Comparison of ENCODE assay signal across 20 cellular contexts in the genomic region with DNA sequence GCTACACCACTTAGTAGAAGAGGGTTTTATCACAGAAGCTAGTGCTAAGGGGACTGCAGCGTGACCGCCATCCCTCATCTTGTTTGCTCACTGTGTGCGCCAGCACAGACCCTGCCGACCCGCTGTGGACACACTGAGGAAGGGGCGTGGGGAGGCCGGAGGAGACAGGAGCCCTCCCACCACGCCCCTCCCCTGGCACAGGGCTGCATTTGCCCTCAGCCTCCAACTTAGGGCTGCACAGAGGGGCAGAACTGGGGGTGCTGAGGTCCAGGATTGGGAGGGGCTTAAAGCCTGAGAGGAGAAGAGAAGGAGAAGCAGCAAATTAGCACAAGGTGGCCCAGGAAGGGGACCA. TPM values are rescaled to one million over a fixed set of nuclear protein-coding genes. Genes with fewer than 3 reads are reported as not detected.
A peak's percentile ranks its signal among the peaks of the same experiment; 100 is the strongest.
DNase-seq lines count a peak whose midpoint lies in the region; ATAC-seq, FAIRE-seq and TF ChIP-seq lines count a peak whose summit lies in the region.
"Had no signal": no experiment of that assay in that cellular context is flagged by ENCODE, and none has a peak within 500 bp of the region (broad histone marks: within the 10 kb centered on the region; RNA-seq: fewer than 3 reads in every experiment).

No MANE protein-coding gene starts in this region.

- H2BK5ac ChIP-seq in H9 (ENCODE audit: insufficient read length, low read length): no peak overlapping the region
- H2BK5ac ChIP-seq in neuronal stem cell (ENCODE audit: low read length): no peak overlapping the region

- no peak overlapping the region for H2BK20ac ChIP-seq in H9 (ENCODE audit: low read depth, low read length, poor library complexity, severe bottlenecking)

- no peak overlapping the region for H3K4me3 ChIP-seq in ACC112 (ENCODE audit: low read depth, low read length)
- no peak overlapping the region for H3K4me3 ChIP-seq in K562
- H3K4me3 ChIP-seq in neuronal stem cell (ENCODE audit: low read length in 2 of 2): no peak overlapping the region
- no peak overlapping the region for H3K4me3 ChIP-seq in tibial artery
- H3K4me3 ChIP-seq: HAP-1, PC-9, vagina had no signal

- no peak overlapping the region for H4K8ac ChIP-seq in H9 (replicated peaks; ENCODE audit: insufficient read length, low read depth, low read length)
- peak overlapping the region; percentile 87 for H4K8ac ChIP-seq in neuronal stem cell (ENCODE audit: low read depth, low read length)

- H3K56ac ChIP-seq in H9 (ENCODE audit: insufficient read length, low read depth, low read length): no peak overlapping the region

- intact Hi-C loops in K562 (cut with micrococcal nuclease) (no loop called here), tibial artery (cut with DNase I; ENCODE audit: low total_unique reads) (loop anchor here (10.0 kb wide), 1 partner anchor 58 kb away; no protein-coding TSS in a partner anchor)

- H2AK5ac ChIP-seq in H9 (ENCODE audit: insufficient read length, low read length): no peak overlapping the region
- H2AK5ac ChIP-seq in neuronal stem cell (ENCODE audit: low read depth, low read length): peak overlapping the region; percentile 92

- peak overlapping the region; percentile 59 for H2AFZ ChIP-seq in ACC112 (ENCODE audit: low read length, unreplicated experiment)
- no peak overlapping the region for H2AFZ ChIP-seq in H9 (ENCODE audit: low read length)
- H2AFZ ChIP-seq in K562 (ENCODE audit: low read depth, low read length): peak overlapping the region; percentile 2; the same call in 1 of the 2 replicates
- peak overlapping the region; percentile 43 for H2AFZ ChIP-seq in neuronal stem cell (ENCODE audit: low read length)
- H2AFZ ChIP-seq: PC-9 had no signal

- H3K9me1 ChIP-seq in K562 (ENCODE audit: control insufficient read depth, insufficient read depth, low read length): no peaks in the 10 kb centered on the region

- H3K27ac Mint-ChIP-seq in H9 (peak overlapping the region in 2 of 3 experiments; percentile 23 to 51; a peak in 2 of 7 replicates), type B pancreatic cell (no peak overlapping the region)
- H3K27ac Mint-ChIP-seq: activated naive CD4-positive, alpha-beta T cell treated with anti-CD3 and anti-CD28 coated beads, Interleukin-2, amount 10 ng/mL, durations not matched to agents 7 days and 5 days; stimulated activated naive CD8-positive, alpha-beta T cell treated with anti-CD3 and anti-CD28 coated beads, Interleukin-15, amount 100 ng/mL, for 72 hours had no signal

- H3K36me3 Mint-ChIP-seq in H9 (ENCODE audit: insufficient read depth in 1 of 3, low read depth in 3 of 3) (peaks cover 0 to under 1% (median 0%) of the 10 kb centered on the region in 3 experiments; a peak in 2 of 7 replicates), type B pancreatic cell (no peaks in the 10 kb centered on the region)
- H3K36me3 Mint-ChIP-seq: activated naive CD4-positive, alpha-beta T cell treated with anti-CD3 and anti-CD28 coated beads, Interleukin-2, amount 10 ng/mL, durations not matched to agents 7 days and 5 days had no signal

- no peak overlapping the region for H3K9ac ChIP-seq in H9 (ENCODE audit: extremely low read depth, insufficient read length, low read length)
- H3K9ac ChIP-seq in K562 (ENCODE audit: insufficient read depth in 1 of 2, low read depth in 2 of 2, low read length in 2 of 2): peak overlapping the region in 1 of 2 experiments; percentile 75; a peak in 2 of 4 replicates
- peak overlapping the region; percentile 63 for H3K9ac ChIP-seq in neuronal stem cell (ENCODE audit: low read depth, low read length, poor library complexity)

- no peaks in the 10 kb centered on the region for H3K79me1 ChIP-seq in H9 (ENCODE audit: insufficient read depth, low read depth, low read length, poor library complexity, severe bottlenecking)
- no peaks in the 10 kb centered on the region for H3K79me1 ChIP-seq in neuronal stem cell (ENCODE audit: low read depth, low read length)

- H2BK12ac ChIP-seq in H9 (ENCODE audit: insufficient read length, low read depth, low read length) (no peak overlapping the region), neuronal stem cell (ENCODE audit: low read length) (peak overlapping the region; percentile 73)

- H3K9me3 Mint-ChIP-seq in H9 (peaks cover 2 to 5% of the 10 kb centered on the region in 2 experiments; a peak in 1 of 5 replicates), type B pancreatic cell (no peaks in the 10 kb centered on the region)
- H3K9me3 Mint-ChIP-seq: activated naive CD4-positive, alpha-beta T cell treated with anti-CD3 and anti-CD28 coated beads, Interleukin-2, amount 10 ng/mL, durations not matched to agents 7 days and 5 days; stimulated activated naive CD8-positive, alpha-beta T cell treated with anti-CD3 and anti-CD28 coated beads, Interleukin-15, amount 100 ng/mL, for 72 hours had no signal

- H3K4ac ChIP-seq in H9 (ENCODE audit: low read depth, low read length) (no peak overlapping the region), neuronal stem cell (ENCODE audit: low read length) (peak overlapping the region; percentile 69)

- H3K36me3 ChIP-seq in ACC112 (ENCODE audit: insufficient read depth, low read length) (no peaks in the 10 kb centered on the region), K562 (ENCODE audit: control insufficient read depth, insufficient read depth, low read length) (no peaks in the 10 kb centered on the region), neuronal stem cell (replicated peaks in 1 of 2; ENCODE audit: control insufficient read depth in 2 of 2, insufficient read depth in 2 of 2, low read length in 2 of 2) (no peaks in the 10 kb centered on the region), tibial artery (no peaks in the 10 kb centered on the region)
- H3K36me3 ChIP-seq: HAP-1, vagina had no signal

- no peak for DNase-seq in H9
- DNase-seq in K562 (ENCODE audit: extremely low read depth in 1 of 4, low spot score in 3 of 4): no peak
- DNase-seq in neuronal stem cell (ENCODE audit: low spot score): no peak
- no peak for DNase-seq in tibial artery
- no peak for DNase-seq in type B pancreatic cell (ENCODE audit: extremely low spot score, unreplicated experiment)
- DNase-seq: activated CD4-positive, alpha-beta T cell treated with anti-CD3 and anti-CD28 coated beads, Interleukin-2, amount 50 U/mL, for 1 hour; activated naive CD4-positive, alpha-beta T cell treated with anti-CD3 and anti-CD28 coated beads, Interleukin-2, amount 10 ng/mL, durations not matched to agents 7 days and 5 days; Caco-2; NCI-H1048; NCI-H524 treated with DMSO at 0.1 percent for 48 hours; stimulated activated naive CD8-positive, alpha-beta T cell treated with anti-CD3 and anti-CD28 coated beads, Interleukin-15, amount 100 ng/mL, for 72 hours had no signal

- H3T11ph ChIP-seq in H9 (ENCODE audit: low read length): no peak overlapping the region

- H3K4me2 ChIP-seq in H9 (ENCODE audit: insufficient read depth, insufficient read length, low read length) (no peak overlapping the region), K562 (ENCODE audit: insufficient read depth, low read length) (no peak overlapping the region), neuronal stem cell (ENCODE audit: insufficient read depth, low read length, poor library complexity, severe bottlenecking) (no peak overlapping the region)
- H3K4me2 ChIP-seq: PC-9 had no signal

- in situ Hi-C loops in K562 (cut with MboI): no loop called here

- no peak overlapping the region for H2BK120ac ChIP-seq in H9 (ENCODE audit: low read depth, low read length, poor library complexity, severe bottlenecking)
- peak overlapping the region; percentile 95 for H2BK120ac ChIP-seq in neuronal stem cell (ENCODE audit: low read depth, low read length)

- TF ChIP-seq RAD21 in K562 (CRISPR knock-in tag; conservative IDR thresholded peaks at IDR 0.05 in 1 of 2, IDR thresholded peaks at IDR 0.05 in 1 of 2): no peak

- ATAC-seq in K562: no peak
- no peak for ATAC-seq in GM21737 (IDR thresholded peaks at IDR 0.05; ENCODE audit: unreplicated experiment)
- ATAC-seq in GM19463 (IDR thresholded peaks at IDR 0.05; ENCODE audit: unreplicated experiment): no peak

- no TSS peak for BruUV-seq in K562 (replicated peaks; lab: Mats Ljungman, UMichigan)

- TF ChIP-seq EP300 in K562 (IDR thresholded peaks at IDR 0.05; ENCODE audit: low read length): no peak

- H3K79me2 ChIP-seq in ACC112 (ENCODE audit: control insufficient read depth, insufficient read depth, low read length, unreplicated experiment) (no peaks in the 10 kb centered on the region), H9 (ENCODE audit: insufficient read depth, low read length) (no peaks in the 10 kb centered on the region), K562 (ENCODE audit: control insufficient read depth, insufficient read depth, low read length) (no peaks in the 10 kb centered on the region)

- no peak overlapping the region for H3K14ac ChIP-seq in H9 (ENCODE audit: insufficient read depth, low read length)
- peak overlapping the region; percentile 56 for H3K14ac ChIP-seq in neuronal stem cell (ENCODE audit: low read length)

- POLR2A ChIA-PET in K562 (lab: Yijun Ruan, JAX): interaction anchor here (0.6 to 2.1 kb wide), 9 partner anchors 8 to 924 kb away, joined by 3 to 7 read pairs (median 3); no protein-coding TSS in a partner anchor

- H3K9me3 ChIP-seq in H9 (ENCODE audit: control insufficient read depth, low read depth, low read length) (no peaks in the 10 kb centered on the region), K562 (replicated peaks; ENCODE audit: control insufficient read depth, insufficient read depth, low read depth, low read length) (no peaks in the 10 kb centered on the region), neuronal stem cell (replicated peaks in 1 of 2; ENCODE audit: control insufficient read depth in 2 of 2, insufficient read depth in 1 of 2, low read depth in 1 of 2, low read length in 2 of 2) (peaks cover 0 to 2% of the 10 kb centered on the region in 2 donors), tibial artery (no peaks in the 10 kb centered on the region)
- H3K9me3 ChIP-seq: Caco-2, HAP-1, vagina had no signal

- peaks cover 14% of the 10 kb centered on the region for H3K4me1 ChIP-seq in ACC112 (ENCODE audit: control insufficient read depth, insufficient read depth, low read length, unreplicated experiment)
- no peaks in the 10 kb centered on the region for H3K4me1 ChIP-seq in H9 (ENCODE audit: insufficient read depth, low read length)
- peaks cover 19 to 55% of the 10 kb centered on the region in 2 experiments for H3K4me1 ChIP-seq in K562 (replicated peaks in 1 of 2; ENCODE audit: control insufficient read depth in 2 of 2, insufficient read depth in 2 of 2, low read length in 2 of 2)
- peaks cover 0 to 10% of the 10 kb centered on the region in 2 donors for H3K4me1 ChIP-seq in neuronal stem cell (ENCODE audit: control insufficient read depth in 2 of 2, insufficient read depth in 1 of 2, low read depth in 1 of 2, low read length in 2 of 2)
- H3K4me1 ChIP-seq in tibial artery: no peaks in the 10 kb centered on the region
- H3K4me1 ChIP-seq: Caco-2, HAP-1, vagina had no signal

- CTCF ChIA-PET in K562 (lab: Yijun Ruan, JAX; ENCODE audit: low intra/inter-chr PET ratio): no interaction called here

- H3K27me3 ChIP-seq in ACC112 (ENCODE audit: insufficient read depth, low read length): peaks cover 9% of the 10 kb centered on the region; the same call in 1 of the 2 replicates
- no peaks in the 10 kb centered on the region for H3K27me3 ChIP-seq in H9 (ENCODE audit: insufficient read depth, low read length)
- H3K27me3 ChIP-seq in K562 (ENCODE audit: control insufficient read depth in 2 of 2, insufficient read depth in 2 of 2, low read length in 2 of 2): no peaks in the 10 kb centered on the region
- no peaks in the 10 kb centered on the region for H3K27me3 ChIP-seq in neuronal stem cell (ENCODE audit: control insufficient read depth in 3 of 3, insufficient read depth in 3 of 3, low read depth in 1 of 3, low read length in 3 of 3)
- peaks cover 0 to 48% of the 10 kb centered on the region in 2 donors for H3K27me3 ChIP-seq in tibial artery
- H3K27me3 ChIP-seq: vagina had no signal

- H3K23ac ChIP-seq in H9 (ENCODE audit: insufficient read length, low read depth, low read length): no peak overlapping the region
- peak overlapping the region; percentile 55 for H3K23ac ChIP-seq in neuronal stem cell (ENCODE audit: low read depth, low read length, poor library complexity)

- WGBS in H9 (ENCODE audit: extremely low coverage, insufficient read length, low lambda C conversion rate): no CpG with 5 or more reads among the region's 8 CpGs
- WGBS in K562 (ENCODE audit: insufficient coverage, low coverage, missing lambda C conversion rate): 60% methylated on average over 8 of the region's 8 CpGs
- no CpG with 5 or more reads among the region's 8 CpGs for WGBS in neuronal stem cell (ENCODE audit: extremely low coverage in 2 of 2, insufficient read length in 2 of 2, insufficient replicate concordance in 1 of 2), 2 donors

- H3K18ac ChIP-seq in H9 (ENCODE audit: insufficient read length, low read depth, low read length): no peak overlapping the region
- H3K18ac ChIP-seq in neuronal stem cell (ENCODE audit: low read length): peak overlapping the region; percentile 89

- no peak overlapping the region for H4K91ac ChIP-seq in H9 (ENCODE audit: insufficient read length, low read depth, low read length)
- no peak overlapping the region for H4K91ac ChIP-seq in neuronal stem cell (ENCODE audit: low read depth, low read length, poor library complexity)

- H3K4me3 Mint-ChIP-seq in H9 (no peak overlapping the region), type B pancreatic cell (no peak overlapping the region)
- H3K4me3 Mint-ChIP-seq: activated naive CD4-positive, alpha-beta T cell treated with anti-CD3 and anti-CD28 coated beads, Interleukin-2, amount 10 ng/mL, durations not matched to agents 7 days and 5 days; stimulated activated naive CD8-positive, alpha-beta T cell treated with anti-CD3 and anti-CD28 coated beads, Interleukin-15, amount 100 ng/mL, for 72 hours had no signal

- H2BK15ac ChIP-seq in H9 (ENCODE audit: low read depth, low read length) (no peak overlapping the region), neuronal stem cell (ENCODE audit: low read length) (peak overlapping the region; percentile 93)

- peaks cover 8% of the 10 kb centered on the region in 2 experiments for H3K4me1 Mint-ChIP-seq in H9
- H3K4me1 Mint-ChIP-seq in type B pancreatic cell (ENCODE audit: unreplicated experiment): peaks cover 5% of the 10 kb centered on the region
- H3K4me1 Mint-ChIP-seq: activated naive CD4-positive, alpha-beta T cell treated with anti-CD3 and anti-CD28 coated beads, Interleukin-2, amount 10 ng/mL, durations not matched to agents 7 days and 5 days; stimulated activated naive CD8-positive, alpha-beta T cell treated with anti-CD3 and anti-CD28 coated beads, Interleukin-15, amount 100 ng/mL, for 72 hours had no signal

- no peak overlapping the region for H4K5ac ChIP-seq in H9 (ENCODE audit: insufficient read length, low read depth, low read length)

- FAIRE-seq in K562 (lab: Jason Lieb, UNC): no peak
- FAIRE-seq: endometrium, kidney, TTC549 had no signal

- TF ChIP-seq POLR2A in K562 (conservative IDR thresholded peaks at IDR 0.05): no peak

- H4K20me1 ChIP-seq in H9 (ENCODE audit: control insufficient read depth, insufficient read depth, insufficient read length) (no peaks in the 10 kb centered on the region), K562 (replicated peaks; ENCODE audit: control insufficient read depth, insufficient read depth, low read length) (peaks cover 5% of the 10 kb centered on the region; the same call in 1 of the 2 replicates)

- H3K27me3 Mint-ChIP-seq in H9 (ENCODE audit: low read depth) (peaks cover 5% of the 10 kb centered on the region), type B pancreatic cell (peaks cover 7% of the 10 kb centered on the region)

- TF ChIP-seq CTCF in H9 (conservative IDR thresholded peaks at IDR 0.05) (no peak), K562 (IDR thresholded peaks at IDR 0.05 in 2 of 3, conservative IDR thresholded peaks at IDR 0.05 in 1 of 3; ENCODE audit: insufficient read depth in 2 of 3, low read depth in 1 of 3, low read length in 3 of 3) (no peak), tibial artery (IDR thresholded peaks at IDR 0.05) (no peak), type B pancreatic cell (conservative IDR thresholded peaks at IDR 0.05) (no peak)

- H3K27ac ChIP-seq in ACC112 (ENCODE audit: low read depth, low read length) (no peak overlapping the region; the same call in 1 of the 2 replicates), H9 (ENCODE audit: insufficient read length, low read depth, low read length) (no peak overlapping the region), K562 (ENCODE audit: extremely low read depth, low read depth, low read length) (no peak overlapping the region), neuronal stem cell (replicated peaks; ENCODE audit: low read length) (no peak overlapping the region), tibial artery (no peak overlapping the region)
- H3K27ac ChIP-seq: PC-9, vagina had no signal

- no peaks in the 10 kb centered on the region for H3K23me2 ChIP-seq in H9 (ENCODE audit: insufficient read length, low read depth, low read length, poor library complexity, severe bottlenecking)

RNA-seq across cellular contexts. Expression of a gene that starts 37.2 kb away (rescaled TPM):
- 73.3 and 76.7 TPM in 2 replicates for total RNA-seq in H9 (2021)
- total RNA-seq in K562 (2011; cell fraction: chromatin; rRNA removed; ENCODE audit: low replicate concordance): 200 and 398 TPM in 2 replicates
- total RNA-seq in K562 (2011; cell fraction: nucleolus; rRNA removed): 176 and 196 TPM in 2 replicates
- total RNA-seq in K562 (2011; cell fraction: nucleoplasm; rRNA removed): 186 and 220 TPM in 2 replicates
- total RNA-seq in K562 (2014; rRNA removed): 68.6 and 84.3 TPM in 2 replicates
- 40.5 and 48.5 TPM in 2 replicates for total RNA-seq in K562 (2014; rRNA removed; fragmentation: Illumina TruSeq; extraction: Trizol)
- 51.6 and 52.9 TPM in 2 replicates for total RNA-seq in K562 (2015; rRNA removed; fragmentation: Illumina TruSeq; extraction: Trizol)
- 89.1 and 105 TPM in 2 replicates for total RNA-seq in K562 (2021)
- 38.0 and 47.3 TPM in 2 replicates for polyA plus RNA-seq in K562 (2011; rRNA removed)
- polyA plus RNA-seq in K562 (2011; cell fraction: cytosol; rRNA removed): 22.9 and 23.5 TPM in 2 replicates
- polyA plus RNA-seq in K562 (2011; cell fraction: nucleus; rRNA removed): 233 and 286 TPM in 2 replicates
- polyA plus RNA-seq in K562 (2012): 35.6 and 62.2 TPM in 2 replicates
- polyA plus RNA-seq in K562 (2014; fragmentation: Illumina TruSeq; extraction: Trizol): 79.7 and 97.5 TPM in 2 replicates
- polyA plus RNA-seq in K562 (2014; fragmentation: Nextera tagmentation; extraction: Ambion mirVana): 1 to 10 TPM in 1 of 2 experiments, under 1 TPM in 1; 0.89 to 1.8 TPM
- polyA plus RNA-seq in K562 (2014; rRNA removed): 60.2 and 64.7 TPM in 2 replicates
- 23.9 and 28.6 TPM in 2 replicates for polyA minus RNA-seq in K562 (2011; rRNA and poly(A)+ RNA removed)
- polyA minus RNA-seq in K562 (2011; cell fraction: cytosol; rRNA and poly(A)+ RNA removed): 20.8 and 22.0 TPM in 2 replicates
- polyA minus RNA-seq in K562 (2011; cell fraction: nucleus; rRNA and poly(A)+ RNA removed): 66.5 and 104 TPM in 2 replicates
- polyA plus RNA-seq in neuronal stem cell (2013, experiment 1 of 2): 18.5 TPM
- polyA plus RNA-seq in neuronal stem cell (2013, experiment 2 of 2): 19.3 TPM
- 29.5 and 43.6 TPM in 2 replicates for total RNA-seq in type B pancreatic cell (ENCODE audit: low replicate concordance)

RNA-seq across cellular contexts. Expression of a gene that starts 38.4 kb away (rescaled TPM):
- total RNA-seq in H9 (2021): 13.0 TPM in 2 replicates
- total RNA-seq in K562 (2011; cell fraction: chromatin; rRNA removed; ENCODE audit: low replicate concordance): 91.3 and 152 TPM in 2 replicates
- 92.9 and 103 TPM in 2 replicates for total RNA-seq in K562 (2011; cell fraction: nucleolus; rRNA removed)
- 104 and 106 TPM in 2 replicates for total RNA-seq in K562 (2011; cell fraction: nucleoplasm; rRNA removed)
- total RNA-seq in K562 (2014; rRNA removed): 41.3 and 50.4 TPM in 2 replicates
- 27.3 and 28.6 TPM in 2 replicates for total RNA-seq in K562 (2014; rRNA removed; fragmentation: Illumina TruSeq; extraction: Trizol)
- 33.7 and 35.7 TPM in 2 replicates for total RNA-seq in K562 (2015; rRNA removed; fragmentation: Illumina TruSeq; extraction: Trizol)
- total RNA-seq in K562 (2021): 88.4 and 90.1 TPM in 2 replicates
- 48.3 and 63.4 TPM in 2 replicates for polyA plus RNA-seq in K562 (2011; rRNA removed)
- polyA plus RNA-seq in K562 (2011; cell fraction: cytosol; rRNA removed): 66.5 and 76.4 TPM in 2 replicates
- polyA plus RNA-seq in K562 (2011; cell fraction: nucleus; rRNA removed): 70.1 and 87.0 TPM in 2 replicates
- polyA plus RNA-seq in K562 (2012): 42.6 and 65.7 TPM in 2 replicates
- polyA plus RNA-seq in K562 (2014; fragmentation: Illumina TruSeq; extraction: Trizol): 33.2 and 48.4 TPM in 2 replicates
- 1 to 10 TPM; 1.5 TPM for polyA plus RNA-seq in K562 (2014; fragmentation: Nextera tagmentation; extraction: Ambion mirVana)
- polyA plus RNA-seq in K562 (2014; rRNA removed): 46.6 and 50.1 TPM in 2 replicates
- polyA minus RNA-seq in K562 (2011; rRNA and poly(A)+ RNA removed): 40.0 and 57.0 TPM in 2 replicates
- polyA minus RNA-seq in K562 (2011; cell fraction: cytosol; rRNA and poly(A)+ RNA removed): 48.7 and 66.4 TPM in 2 replicates
- 26.1 and 32.4 TPM in 2 replicates for polyA minus RNA-seq in K562 (2011; cell fraction: nucleus; rRNA and poly(A)+ RNA removed)
- polyA plus RNA-seq in neuronal stem cell (2013, experiment 1 of 2): 7.7 TPM
- 7.4 TPM for polyA plus RNA-seq in neuronal stem cell (2013, experiment 2 of 2)
- total RNA-seq in type B pancreatic cell (ENCODE audit: low replicate concordance): 57.6 and 59.2 TPM in 2 replicates

RNA-seq across cellular contexts. Expression of a gene that starts 50.5 kb away (rescaled TPM):
- total RNA-seq in H9 (2021) (40.7 and 44.5 TPM in 2 replicates), K562 (2014; rRNA removed) (23.1 and 29.0 TPM in 2 replicates), K562 (2014; rRNA removed; fragmentation: Illumina TruSeq; extraction: Trizol) (20.8 and 21.1 TPM in 2 replicates), K562 (2015; rRNA removed; fragmentation: Illumina TruSeq; extraction: Trizol) (31.7 and 34.9 TPM in 2 replicates), K562 (2021) (43.5 and 48.1 TPM in 2 replicates), type B pancreatic cell (ENCODE audit: low replicate concordance) (45.4 and 78.2 TPM in 2 replicates)
- 10.6 and 21.9 TPM in 2 replicates for total RNA-seq in K562 (2011; cell fraction: chromatin; rRNA removed; ENCODE audit: low replicate concordance)
- total RNA-seq in K562 (2011; cell fraction: nucleolus; rRNA removed): 19.5 and 22.0 TPM in 2 replicates
- 18.3 and 24.3 TPM in 2 replicates for total RNA-seq in K562 (2011; cell fraction: nucleoplasm; rRNA removed)
- polyA plus RNA-seq in K562 (2011; rRNA removed) (46.6 and 58.0 TPM in 2 replicates), K562 (2014; fragmentation: Illumina TruSeq; extraction: Trizol) (64.2 and 79.8 TPM in 2 replicates), K562 (2014; fragmentation: Nextera tagmentation; extraction: Ambion mirVana) (10 to 100 TPM; 12.4 to 17.1 TPM), K562 (2014; rRNA removed) (65.0 and 67.8 TPM in 2 replicates)
- polyA plus RNA-seq in K562 (2011; cell fraction: cytosol; rRNA removed): 74.4 and 80.8 TPM in 2 replicates
- 36.5 and 43.3 TPM in 2 replicates for polyA plus RNA-seq in K562 (2011; cell fraction: nucleus; rRNA removed)
- polyA plus RNA-seq in K562 (2012): 76.9 and 118 TPM in 2 replicates
- polyA minus RNA-seq in K562 (2011; rRNA and poly(A)+ RNA removed): 33.5 and 37.4 TPM in 2 replicates
- 14.2 and 21.7 TPM in 2 replicates for polyA minus RNA-seq in K562 (2011; cell fraction: cytosol; rRNA and poly(A)+ RNA removed)
- polyA minus RNA-seq in K562 (2011; cell fraction: nucleus; rRNA and poly(A)+ RNA removed): 9.0 and 14.1 TPM in 2 replicates
- polyA plus RNA-seq in neuronal stem cell (2013, experiment 1 of 2): 86.0 TPM
- polyA plus RNA-seq in neuronal stem cell (2013, experiment 2 of 2): 88.8 TPM
